Comparison of ENCODE assay signal across 13 cellular contexts in the genomic region with DNA sequence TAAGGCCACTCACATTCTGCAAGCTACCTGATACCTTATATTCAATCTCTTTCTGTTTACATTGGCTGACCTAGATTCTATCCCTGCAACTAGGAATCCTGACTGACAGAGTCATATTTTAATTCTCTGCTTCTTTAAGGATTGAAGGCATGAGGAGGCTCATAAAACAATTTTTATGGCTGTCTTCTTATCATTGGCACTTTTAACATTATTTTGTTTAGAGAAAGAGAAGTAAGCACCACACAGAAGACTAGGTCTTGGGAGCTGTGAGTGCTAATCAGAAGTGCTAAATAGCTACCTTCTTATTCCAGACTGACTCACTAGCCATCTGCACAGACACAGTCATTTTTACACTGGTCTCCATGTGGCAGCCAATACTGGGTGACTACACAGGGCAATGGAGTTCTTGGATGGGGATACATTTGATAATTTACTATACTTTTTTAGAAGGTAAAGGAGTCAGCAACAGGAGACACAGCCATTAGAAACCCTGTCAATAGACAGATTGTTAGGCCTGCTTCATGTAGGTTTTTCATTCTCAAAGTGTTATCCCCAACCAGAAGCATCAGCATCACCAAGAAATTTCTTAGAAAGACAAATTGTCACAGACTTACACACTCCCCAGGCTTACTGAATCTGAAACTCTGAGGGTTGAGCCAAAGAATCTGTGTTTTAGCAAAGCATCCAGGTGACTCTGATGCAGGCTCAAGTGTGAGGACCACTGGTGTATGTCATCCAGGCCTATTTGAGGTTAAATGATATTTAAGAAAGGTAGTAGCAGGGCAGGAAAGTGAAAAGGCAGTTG.
DNase-seq lines count a peak whose midpoint lies in the region; ATAC-seq and TF ChIP-seq lines count a peak whose summit lies in the region.
"Had no signal": no experiment of that assay in that cellular context is flagged by ENCODE, and none has a peak within 500 bp of the region (broad histone marks: within the 10 kb centered on the region; RNA-seq: fewer than 3 reads in every experiment).

No MANE protein-coding gene starts in this region.

- no peaks in the 10 kb centered on the region for H3K79me2 ChIP-seq in parathyroid adenoma

- no peak overlapping the region for H3K4me3 Mint-ChIP-seq in activated naive CD8-positive, alpha-beta T cell

- ATAC-seq in HG03520 (IDR thresholded peaks at IDR 0.05; ENCODE audit: unreplicated experiment): no peak

- H2AFZ ChIP-seq in parathyroid adenoma: peak overlapping the region; percentile 46

- peaks cover 36% of the 10 kb centered on the region for H3K4me1 ChIP-seq in parathyroid adenoma

- peak overlapping the region; percentile 48 for H3K27ac Mint-ChIP-seq in activated naive CD8-positive, alpha-beta T cell

- no peak overlapping the region for H3K9ac ChIP-seq in parathyroid adenoma

- no peaks in the 10 kb centered on the region for H3K27me3 ChIP-seq in parathyroid adenoma (ENCODE audit: control insufficient read depth, insufficient read depth, low read length)
- H3K27me3 ChIP-seq: cardiac muscle cell had no signal

- no peaks in the 10 kb centered on the region for H3K9me3 Mint-ChIP-seq in activated naive CD8-positive, alpha-beta T cell (ENCODE audit: low read depth)

- TF ChIP-seq CTCF in parathyroid adenoma (IDR thresholded peaks at IDR 0.05): no peak

- H3K4me3 ChIP-seq in parathyroid adenoma (ENCODE audit: low read depth, low read length): no peak overlapping the region
- H3K4me3 ChIP-seq: cardiac muscle cell had no signal

- H3K27ac ChIP-seq in parathyroid adenoma: peak overlapping the region; percentile 5
- H3K27ac ChIP-seq: cardiac muscle cell had no signal

- H3K27me3 Mint-ChIP-seq in activated naive CD8-positive, alpha-beta T cell: no peaks in the 10 kb centered on the region

- H3K36me3 Mint-ChIP-seq in activated naive CD8-positive, alpha-beta T cell: no peaks in the 10 kb centered on the region

- H3K36me3 ChIP-seq in parathyroid adenoma (ENCODE audit: control insufficient read depth, insufficient read depth, low read length): no peaks in the 10 kb centered on the region
- H3K36me3 ChIP-seq: cardiac muscle cell had no signal

- peak; percentile 29 for DNase-seq in activated CD4-positive, alpha-beta T cell treated with anti-CD3 and anti-CD28 coated beads for 48 hours
- no peak for DNase-seq in activated CD4-positive, alpha-beta T cell treated with anti-CD3 and anti-CD28 coated beads, Interleukin-2, amount 50 U/mL, for 4 hours
- DNase-seq in HT1080 (ENCODE audit: low read depth) (peak; percentile 43), NCI-H2107 (lab: John Stamatoyannopoulos, UW) (no peak), COLO829 (ENCODE audit: low spot score) (no peak)
- DNase-seq: GOT3, NCI-H1417 treated with DMSO at 0.1 percent for 48 hours, NCI-H526 treated with DMSO at 0.1 percent for 48 hours, nucleus accumbens had no signal

- peaks cover 16% of the 10 kb centered on the region for H3K4me1 Mint-ChIP-seq in activated naive CD8-positive, alpha-beta T cell (ENCODE audit: low read depth)

- no peaks in the 10 kb centered on the region for H3K9me3 ChIP-seq in parathyroid adenoma (ENCODE audit: control insufficient read depth, low read length)

- no peak overlapping the region for H3K4me2 ChIP-seq in parathyroid adenoma (ENCODE audit: low read length)

Comparison
In these comparisons a context has a peak if more than half of its experiments do, and no peak if none do; other contexts are left out.
1. DNase-seq: peak in activated CD4-positive, alpha-beta T cell treated with anti-CD3 and anti-CD28 coated beads for 48 hours (single experiment) and HT1080 (single experiment); none in activated CD4-positive, alpha-beta T cell treated with anti-CD3 and anti-CD28 coated beads, Interleukin-2, amount 50 U/mL, for 4 hours (0 of 2), NCI-H2107 (single experiment) and COLO829 (single experiment).